Comparison of ENCODE assay signal across 8 cellular contexts in the genomic region with DNA sequence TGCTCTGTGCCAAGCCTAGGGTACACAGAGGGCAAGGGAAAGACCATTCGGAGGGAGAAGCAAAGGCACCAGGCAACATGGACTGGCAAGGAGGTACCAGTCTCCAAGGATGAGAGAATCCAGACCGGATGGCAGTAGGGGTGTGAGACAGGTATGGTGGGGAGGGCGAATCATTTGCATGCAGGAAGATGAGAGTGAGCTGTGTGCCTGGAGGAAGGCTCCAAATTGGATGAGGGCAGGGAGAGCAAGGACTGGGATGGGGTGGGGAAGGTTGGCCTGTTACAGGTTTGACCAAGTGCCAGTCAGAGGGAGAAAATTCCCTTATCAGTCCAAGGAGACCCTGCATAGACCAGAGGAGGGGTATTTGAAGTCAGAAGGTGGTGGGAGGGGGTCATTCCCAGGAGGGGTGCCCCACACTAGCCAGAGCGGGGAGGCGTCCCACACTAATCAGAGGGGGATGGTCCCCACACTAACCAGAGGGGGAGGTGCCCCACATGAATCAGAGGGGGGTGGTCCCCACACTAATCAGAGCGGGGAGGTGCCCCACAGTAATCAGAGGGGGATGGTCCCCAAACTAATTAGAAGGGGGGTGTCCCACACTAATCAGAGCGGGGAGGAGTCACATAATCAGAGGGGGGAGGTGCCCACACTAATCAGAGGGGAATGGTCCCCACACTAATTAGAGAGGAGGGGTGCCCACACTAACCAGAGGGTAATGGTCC. TPM values are rescaled to one million over a fixed set of nuclear protein-coding genes. Genes with fewer than 3 reads are reported as not detected.
DNase-seq lines count a peak whose midpoint lies in the region; ATAC-seq and TF ChIP-seq lines count a peak whose summit lies in the region.

No MANE protein-coding gene starts in this region.

- H3K4me3 ChIP-seq in GM12875 (ENCODE audit: low read depth, low read length) (peak overlapping the region; percentile 73), SK-N-MC (peak overlapping the region; percentile 81), rectal smooth muscle tissue (ENCODE audit: low read length) (peak overlapping the region; percentile 83)

- H3K9me3 ChIP-seq in SK-N-MC (ENCODE audit: low read depth, low read length) = no peaks in the 10 kb centered on the region; the same call in 1 of the 2 replicates

- H3K4me1 ChIP-seq in foreskin keratinocyte = peaks cover 29% of the 10 kb centered on the region
- H3K4me1 ChIP-seq in rectal smooth muscle tissue (ENCODE audit: control insufficient read depth, insufficient read depth, low read length) = peaks cover 12% of the 10 kb centered on the region

- H3K27me3 ChIP-seq in foreskin keratinocyte = no peaks in the 10 kb centered on the region
- H3K27me3 ChIP-seq in rectal smooth muscle tissue (ENCODE audit: control insufficient read depth, insufficient read depth, low read length) = no peaks in the 10 kb centered on the region

- H3K36me3 ChIP-seq in SK-N-MC (ENCODE audit: insufficient read depth, low read length) = peaks cover 7% of the 10 kb centered on the region; the same call in 1 of the 2 replicates
- no peaks in the 10 kb centered on the region for H3K36me3 ChIP-seq in rectal smooth muscle tissue (ENCODE audit: control insufficient read depth, insufficient read depth, low read length)

- DNase-seq in SK-N-MC (ENCODE audit: low read depth, low spot score) (no peak), foreskin keratinocyte (no peak), NCI-H2227 treated with DMSO at 0.1 percent for 48 hours (lab: John Stamatoyannopoulos, UW) (no peak), RPMI8226 (no peak)
- no peak for DNase-seq in stimulated activated CD4-positive, alpha-beta T cell treated with anti-CD3 and anti-CD28 coated beads, Interleukin-4, amount 100 ng/mL, for 24 hours

- ATAC-seq in foreskin keratinocyte = peak; percentile 4
- ATAC-seq in HG03039 (IDR thresholded peaks at IDR 0.05; ENCODE audit: unreplicated experiment) = no peak

- H3K9ac ChIP-seq in SK-N-MC (ENCODE audit: insufficient read length) = peak overlapping the region; percentile 84
- H3K9ac ChIP-seq in rectal smooth muscle tissue (ENCODE audit: low read length) = peak overlapping the region; percentile 99

- TF ChIP-seq CTCF in GM12875 (IDR thresholded peaks at IDR 0.05; ENCODE audit: borderline replicate concordance, insufficient read depth, low read depth, low read length) = no peak
- TF ChIP-seq CTCF in foreskin keratinocyte (conservative IDR thresholded peaks at IDR 0.05) = no peak

- no peak overlapping the region for H3K27ac ChIP-seq in SK-N-MC
- H3K27ac ChIP-seq in foreskin keratinocyte = peak overlapping the region; percentile 91
- peak overlapping the region; percentile 52 for H3K27ac ChIP-seq in rectal smooth muscle tissue (ENCODE audit: low read depth, low read length)

RNA-seq across cellular contexts. Expression of gene CANT1, which starts 0.7 kb away (rescaled TPM):
- total RNA-seq in foreskin keratinocyte = 67.2 and 68.5 TPM in 2 replicates
- polyA plus RNA-seq in foreskin keratinocyte = 48.4 and 49.3 TPM in 2 replicates

RNA-seq across cellular contexts. Expression of gene C1QTNF1, which starts 15.1 kb away (rescaled TPM):
- total RNA-seq in foreskin keratinocyte = 29.5 and 38.9 TPM in 2 replicates
- 26.0 and 34.5 TPM in 2 replicates for polyA plus RNA-seq in foreskin keratinocyte

RNA-seq across cellular contexts. Expression of gene LGALS3BP, which starts 29.1 kb away (rescaled TPM):
- total RNA-seq in foreskin keratinocyte = 339 and 389 TPM in 2 replicates
- 375 and 407 TPM in 2 replicates for polyA plus RNA-seq in foreskin keratinocyte
